Comparison of ENCODE assay signal across 19 cellular contexts in the genomic region with DNA sequence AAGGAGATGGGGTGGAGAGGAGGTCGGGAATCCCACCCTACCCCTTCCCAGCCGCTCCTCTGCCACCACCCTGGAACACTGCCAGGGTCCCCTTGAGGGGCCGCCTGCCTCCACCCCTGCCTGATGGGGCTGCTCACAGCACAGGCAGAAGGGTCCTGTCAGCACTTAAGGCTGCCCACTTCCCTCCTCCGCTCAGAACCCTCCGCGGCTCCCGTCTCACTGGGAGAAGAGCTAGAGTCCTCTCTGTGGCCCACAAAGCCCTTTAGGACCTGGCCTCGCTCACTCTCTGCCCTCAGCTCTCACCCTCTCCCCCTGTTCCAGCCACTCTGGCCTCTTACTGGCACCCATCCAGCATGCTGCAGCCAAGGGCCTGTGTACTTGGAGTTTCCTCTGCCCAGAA. TPM values are rescaled to one million over a fixed set of nuclear protein-coding genes. Genes with fewer than 3 reads are reported as not detected.
DNase-seq lines count a peak whose midpoint lies in the region; ATAC-seq and TF ChIP-seq lines count a peak whose summit lies in the region.
"Had no signal": no experiment of that assay in that cellular context is flagged by ENCODE, and none has a peak within 500 bp of the region (broad histone marks: within the 10 kb centered on the region; RNA-seq: fewer than 3 reads in every experiment).

No MANE protein-coding gene starts in this region.

- H3K4me1 Mint-ChIP-seq in activated naive CD8-positive, alpha-beta T cell treated with anti-CD3 and anti-CD28 coated beads for 36 hours = peaks cover 31% of the 10 kb centered on the region
- H3K4me1 Mint-ChIP-seq in memory B cell = peaks cover 45% of the 10 kb centered on the region

- H3K9me3 Mint-ChIP-seq in activated naive CD8-positive, alpha-beta T cell treated with anti-CD3 and anti-CD28 coated beads for 36 hours = no peaks in the 10 kb centered on the region
- H3K9me3 Mint-ChIP-seq in memory B cell = no peaks in the 10 kb centered on the region

- no peak overlapping the region for H3K4me3 Mint-ChIP-seq in activated naive CD8-positive, alpha-beta T cell treated with anti-CD3 and anti-CD28 coated beads for 36 hours
- no peak overlapping the region for H3K4me3 Mint-ChIP-seq in memory B cell

- H3K36me3 ChIP-seq in left ventricle myocardium inferior (peaks cover 53% of the 10 kb centered on the region), right atrium auricular region (peaks cover 53% of the 10 kb centered on the region), upper lobe of right lung (peaks cover 59% of the 10 kb centered on the region)

- H3K9me3 ChIP-seq in left ventricle myocardium inferior (replicated peaks) (no peaks in the 10 kb centered on the region), right atrium auricular region (no peaks in the 10 kb centered on the region), upper lobe of right lung (no peaks in the 10 kb centered on the region)

- H3K27ac ChIP-seq in left ventricle myocardium inferior (replicated peaks) (peak overlapping the region; percentile 38), right atrium auricular region (no peak overlapping the region), upper lobe of right lung (no peak overlapping the region)

- H3K4me1 ChIP-seq in left ventricle myocardium inferior = peaks cover 66% of the 10 kb centered on the region
- peaks cover 0 to 46% of the 10 kb centered on the region in 2 donors for H3K4me1 ChIP-seq in right atrium auricular region
- peaks cover 15% of the 10 kb centered on the region for H3K4me1 ChIP-seq in upper lobe of right lung

- H3K27ac Mint-ChIP-seq in activated naive CD8-positive, alpha-beta T cell treated with anti-CD3 and anti-CD28 coated beads for 36 hours = peak overlapping the region; percentile 12
- peak overlapping the region; percentile 49 for H3K27ac Mint-ChIP-seq in memory B cell

- H3K4me3 ChIP-seq in left ventricle myocardium inferior = no peak overlapping the region
- H3K4me3 ChIP-seq in right atrium auricular region = no peak overlapping the region
- H3K4me3 ChIP-seq in upper lobe of right lung = no peak overlapping the region

- no peak for DNase-seq in left ventricle myocardium inferior
- no peak for DNase-seq in right atrium auricular region (ENCODE audit: low spot score)
- DNase-seq in activated naive CD8-positive, alpha-beta T cell treated with anti-CD3 and anti-CD28 coated beads for 36 hours = no peak
- no peak for DNase-seq in memory B cell (ENCODE audit: low spot score in 2 of 2)
- peak; percentile 71 for DNase-seq in upper lobe of right lung
- no peak for DNase-seq in T-helper 2 cell
- DNase-seq: ACHN; CD4-positive, alpha-beta memory T cell; DND-41; GF-D8; Karpas-422; MM.1S; NCI-H1105; NCI-H1694 treated with DMSO at 0.1 percent for 48 hours; NCI-H345; NCI-H526 treated with DMSO at 0.1 percent for 48 hours; OCI-M1 had no signal

- H3K27me3 Mint-ChIP-seq in activated naive CD8-positive, alpha-beta T cell treated with anti-CD3 and anti-CD28 coated beads for 36 hours = peaks cover 6% of the 10 kb centered on the region
- no peaks in the 10 kb centered on the region for H3K27me3 Mint-ChIP-seq in memory B cell
- H3K27me3 Mint-ChIP-seq: CD4-positive, alpha-beta memory T cell had no signal

- TF ChIP-seq CTCF in left ventricle myocardium inferior (IDR thresholded peaks at IDR 0.05; ENCODE audit: borderline replicate concordance) (no peak), right atrium auricular region (IDR thresholded peaks at IDR 0.05) (no peak), upper lobe of right lung (IDR thresholded peaks at IDR 0.05) (no peak)

- no peak for ATAC-seq in memory B cell (ENCODE audit: low read depth)
- ATAC-seq in upper lobe of right lung = no peak
- ATAC-seq in GM18868 (IDR thresholded peaks at IDR 0.05; ENCODE audit: unreplicated experiment) = no peak
- ATAC-seq: HepG2 had no signal

- H3K27me3 ChIP-seq in left ventricle myocardium inferior (ENCODE audit: low read depth) (no peaks in the 10 kb centered on the region), right atrium auricular region (no peaks in the 10 kb centered on the region), upper lobe of right lung (no peaks in the 10 kb centered on the region)

- intact Hi-C loops in left ventricle myocardium inferior (cut with micrococcal nuclease) (no loop called here), upper lobe of right lung (cut with DNase I) (no loop called here)

- peaks cover 22% of the 10 kb centered on the region for H3K36me3 Mint-ChIP-seq in activated naive CD8-positive, alpha-beta T cell treated with anti-CD3 and anti-CD28 coated beads for 36 hours
- H3K36me3 Mint-ChIP-seq in memory B cell = peaks cover 29% of the 10 kb centered on the region

RNA-seq across cellular contexts. Expression of a gene that starts 3.4 kb away (rescaled TPM):
- total RNA-seq in left ventricle myocardium inferior (10.8 TPM), right atrium auricular region (1 to 10 TPM; 5.9 to 10.0 TPM), upper lobe of right lung (34.4 TPM)
- total RNA-seq in activated naive CD8-positive, alpha-beta T cell treated with anti-CD3 and anti-CD28 coated beads for 36 hours = 100 to 1,000 TPM; 191 to 196 TPM

RNA-seq across cellular contexts. Expression of a gene that starts 4.5 kb away (rescaled TPM):
- 71.6 TPM for total RNA-seq in left ventricle myocardium inferior
- 100 to 1,000 TPM in 1 of 2 donors, 10 to 100 TPM in 1; 97.0 to 121 TPM for total RNA-seq in right atrium auricular region
- 10 to 100 TPM; 49.6 TPM for total RNA-seq in activated naive CD8-positive, alpha-beta T cell treated with anti-CD3 and anti-CD28 coated beads for 36 hours
- 101 TPM for total RNA-seq in upper lobe of right lung

RNA-seq across cellular contexts. Expression of a gene that starts 15.3 kb away (rescaled TPM):
- total RNA-seq in left ventricle myocardium inferior (0.05 TPM), right atrium auricular region (under 1 TPM in 1 of 2 donors, not detected in 1; 0.31 TPM), upper lobe of right lung (1,895 TPM)
- total RNA-seq in activated naive CD8-positive, alpha-beta T cell treated with anti-CD3 and anti-CD28 coated beads for 36 hours = 10 to 100 TPM; 16.1 to 18.1 TPM
- total RNA-seq: HepG2 had no signal

RNA-seq across cellular contexts. Expression of a gene that starts 38.0 kb away (rescaled TPM):
- total RNA-seq in left ventricle myocardium inferior = not detected
- total RNA-seq in right atrium auricular region = not detected
- 1 to 10 TPM; 1.6 TPM for total RNA-seq in activated naive CD8-positive, alpha-beta T cell treated with anti-CD3 and anti-CD28 coated beads for 36 hours
- 0.52 TPM for total RNA-seq in upper lobe of right lung
- total RNA-seq: CD4-positive, alpha-beta memory T cell had no signal

RNA-seq across cellular contexts. Expression of a gene that starts 51.6 kb away (rescaled TPM):
- total RNA-seq in left ventricle myocardium inferior (2.6 TPM), right atrium auricular region (1 to 10 TPM; 1.4 to 2.0 TPM), upper lobe of right lung (12.8 TPM)
- total RNA-seq in activated naive CD8-positive, alpha-beta T cell treated with anti-CD3 and anti-CD28 coated beads for 36 hours = under 1 TPM; 0.56 to 0.64 TPM

Comparison
In these comparisons a context has a peak if more than half of its experiments do, and no peak if none do; other contexts are left out.
1. RNA of a gene that starts 15.3 kb away (total RNA-seq): 1,895 TPM in upper lobe of right lung (single experiment); 16.1 to 18.1 TPM in activated naive CD8-positive, alpha-beta T cell treated with anti-CD3 and anti-CD28 coated beads for 36 hours, 0.31 TPM in right atrium auricular region and 0.05 TPM in left ventricle myocardium inferior (single experiment); every median in the first group is over 10 times any median in the second.